In the genomic region with DNA sequence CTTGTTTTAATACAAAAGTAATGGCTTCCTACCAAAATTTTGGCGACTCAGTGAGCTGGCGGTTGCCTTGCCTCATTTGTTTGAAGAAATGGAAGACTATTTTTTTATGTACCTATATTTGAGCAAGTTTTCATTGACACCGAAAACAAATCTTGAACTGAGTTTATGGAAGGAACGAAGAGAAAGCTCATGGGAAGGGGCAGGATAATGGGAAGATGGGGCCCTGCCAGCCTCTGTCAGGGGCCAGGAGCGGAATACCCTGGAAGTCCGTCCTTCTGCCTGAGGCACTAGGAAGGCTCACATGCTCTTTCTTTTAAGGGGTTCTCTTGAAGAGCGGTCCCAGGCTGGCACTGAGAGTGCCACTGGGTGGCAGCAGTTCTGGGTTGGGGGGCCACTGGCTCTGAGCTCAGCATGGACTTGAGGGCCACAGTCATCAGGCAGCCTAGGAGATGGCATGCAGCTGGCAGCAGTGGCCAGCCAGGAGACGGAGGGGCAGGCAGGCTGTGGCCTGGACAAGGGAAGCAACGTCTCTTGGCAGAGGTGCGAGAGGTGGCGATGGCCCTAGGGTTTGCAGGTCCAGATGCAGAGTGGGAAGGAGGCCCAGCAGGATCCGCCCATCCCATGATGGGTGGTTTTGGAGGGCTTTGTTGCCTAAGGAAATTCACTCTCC, we compare ENCODE assay signal across 17 cellular contexts.
"Had no signal": no experiment of that assay in that cellular context is flagged by ENCODE, and none has a peak within 500 bp of the region (broad histone marks: within the 10 kb centered on the region; RNA-seq: fewer than 3 reads in every experiment).

No MANE protein-coding gene starts in this region.

- H3K27me3 ChIP-seq: hepatocyte, sigmoid colon, thyroid gland had no signal

- H3K79me2 ChIP-seq: hepatocyte had no signal

- H3K36me3 Mint-ChIP-seq: type B pancreatic cell had no signal

- H3K4me3 Mint-ChIP-seq: type B pancreatic cell had no signal

- H3K9me3 Mint-ChIP-seq: naive thymus-derived CD8-positive, alpha-beta T cell; type B pancreatic cell had no signal

- ATAC-seq: foreskin keratinocyte; left cardiac atrium; mucosa of descending colon; naive thymus-derived CD8-positive, alpha-beta T cell had no signal

- H3K4me1 ChIP-seq: foreskin keratinocyte, left ventricle myocardium inferior, sigmoid colon, suprapubic skin, thyroid gland had no signal

- H3K27ac ChIP-seq: foreskin keratinocyte, hepatocyte, left ventricle myocardium inferior, neutrophil, sigmoid colon, suprapubic skin, thyroid gland had no signal

- H3K4me3 ChIP-seq: hepatocyte, left ventricle myocardium inferior, lung, mucosa of descending colon, sigmoid colon, skin epidermis, suprapubic skin, thyroid gland had no signal

- H3K9me3 ChIP-seq: mucosa of descending colon, neutrophil, sigmoid colon, suprapubic skin, thyroid gland had no signal

- H3K36me3 ChIP-seq: left ventricle myocardium inferior, neutrophil, sigmoid colon, suprapubic skin, thyroid gland had no signal

- H3K4me2 ChIP-seq: hepatocyte had no signal

- H2AFZ ChIP-seq: hepatocyte had no signal

- DNase-seq: foreskin keratinocyte; kidney; left cardiac atrium; left ventricle myocardium inferior; mucosa of descending colon; naive thymus-derived CD8-positive, alpha-beta T cell; sigmoid colon; stimulated activated CD4-positive, alpha-beta T cell treated with anti-CD3 and anti-CD28 coated beads, Interleukin-2, amount 100 ng/mL, for 24 hours; stimulated activated CD4-positive, alpha-beta T cell treated with anti-CD3 and anti-CD28 coated beads, Interleukin-4, amount 100 ng/mL, for 4 hours; stimulated activated naive CD4-positive, alpha-beta T cell treated with Interleukin-2 at 50 U/mL for 16 hours; thyroid gland had no signal

- H3K27ac Mint-ChIP-seq: naive thymus-derived CD8-positive, alpha-beta T cell; type B pancreatic cell had no signal
